Comparison of ENCODE assay signal across 21 cellular contexts in genomic region chr2:391658-392170, GRCh38.
"Had no signal": no experiment of that assay in that cellular context is flagged by ENCODE, and none has a peak within 500 bp of the region (broad histone marks: within the 10 kb centered on the region; RNA-seq: fewer than 3 reads in every experiment).

No MANE protein-coding gene starts in this region.

- H3K27ac ChIP-seq: body of pancreas, cardiac muscle cell, left lung, sigmoid colon, upper lobe of left lung had no signal

- H3K36me3 Mint-ChIP-seq: activated naive CD4-positive, alpha-beta T cell treated with anti-CD3 and anti-CD28 coated beads, Interleukin-2, amount 50 U/mL, for 24 hours; naive thymus-derived CD4-positive, alpha-beta T cell; stimulated activated memory B cell treated with anti-CD40 and anti-IgM and Interleukin-4, amounts not matched to agents 10 μg/mL and 1 μg/mL and 100 μg/mL, for 72 hours had no signal

- H3K4me3 ChIP-seq: body of pancreas, cardiac muscle cell, left lung, lung, sigmoid colon, smooth muscle cell, upper lobe of left lung had no signal

- ATAC-seq: activated T-cell treated with anti-CD3 and anti-CD28 coated beads, Interleukin-2, amount 50 U/mL, for 72 hours; body of pancreas; left lung; naive thymus-derived CD4-positive, alpha-beta T cell; stimulated activated memory B cell treated with anti-CD40 and anti-IgM and Interleukin-4, amounts not matched to agents 10 μg/mL and 1 μg/mL and 100 μg/mL, for 72 hours had no signal

- H3K9me3 ChIP-seq: body of pancreas, left lung, sigmoid colon, upper lobe of left lung had no signal

- DNase-seq: activated B cell treated with CpG ODN at 0.5 μM for 24 hours; activated CD4-positive, alpha-beta T cell treated with anti-CD3 and anti-CD28 coated beads, Interleukin-2, amount 10 ng/mL, durations not matched to agents 7 days and 5 days; activated CD8-positive, alpha-beta memory T cell treated with anti-CD3 and anti-CD28 coated beads, Interleukin-2, amount 50 U/mL, for 48 hours; activated effector memory CD4-positive, alpha-beta T cell treated with anti-CD3 and anti-CD28 coated beads, Interleukin-2, amount 50 U/mL, for 16 hours; activated T-cell treated with anti-CD3 and anti-CD28 coated beads, Interleukin-2, amount 50 U/mL, for 72 hours; anterior cingulate cortex; body of pancreas; effector CD4-positive, alpha-beta T cell; foreskin melanocyte; left lung; naive thymus-derived CD4-positive, alpha-beta T cell; sigmoid colon; T1000; upper lobe of left lung had no signal

- H3K9me3 Mint-ChIP-seq: activated B cell treated with CpG ODN at 0.5 μM for 24 hours; activated naive CD4-positive, alpha-beta T cell treated with anti-CD3 and anti-CD28 coated beads, Interleukin-2, amount 50 U/mL, for 24 hours; neural crest cell had no signal

- H3K27me3 Mint-ChIP-seq: activated B cell treated with CpG ODN at 0.5 μM for 24 hours; activated CD4-positive, alpha-beta T cell treated with anti-CD3 and anti-CD28 coated beads, Interleukin-2, amount 10 ng/mL, durations not matched to agents 7 days and 5 days; activated naive CD4-positive, alpha-beta T cell treated with anti-CD3 and anti-CD28 coated beads, Interleukin-2, amount 50 U/mL, for 24 hours had no signal

- H3K4me1 ChIP-seq: body of pancreas, left lung, sigmoid colon, upper lobe of left lung had no signal

- H3K4me3 Mint-ChIP-seq: activated B cell treated with CpG ODN at 0.5 μM for 24 hours; activated CD4-positive, alpha-beta T cell treated with anti-CD3 and anti-CD28 coated beads, Interleukin-2, amount 10 ng/mL, durations not matched to agents 7 days and 5 days; activated naive CD4-positive, alpha-beta T cell treated with anti-CD3 and anti-CD28 coated beads, Interleukin-2, amount 50 U/mL, for 24 hours; activated T-cell treated with anti-CD3 and anti-CD28 coated beads, Interleukin-2, amount 50 U/mL, for 72 hours; naive thymus-derived CD4-positive, alpha-beta T cell; neural crest cell; stimulated activated memory B cell treated with anti-CD40 and anti-IgM and Interleukin-4, amounts not matched to agents 10 μg/mL and 1 μg/mL and 100 μg/mL, for 72 hours; T-helper 1 cell treated with Interleukin-12 subunit alpha and Interleukin-12 subunit beta and Interleukin-4 antibody, amounts not matched to agents 30 μg/mL and 1 μg/mL, for 36 hours had no signal

- H3K27ac Mint-ChIP-seq: activated B cell treated with CpG ODN at 0.5 μM for 24 hours; activated CD4-positive, alpha-beta T cell treated with anti-CD3 and anti-CD28 coated beads, Interleukin-2, amount 10 ng/mL, durations not matched to agents 7 days and 5 days; activated naive CD4-positive, alpha-beta T cell treated with anti-CD3 and anti-CD28 coated beads, Interleukin-2, amount 50 U/mL, for 24 hours; activated T-cell treated with anti-CD3 and anti-CD28 coated beads, Interleukin-2, amount 50 U/mL, for 72 hours; stimulated activated memory B cell treated with anti-CD40 and anti-IgM and Interleukin-4, amounts not matched to agents 10 μg/mL and 1 μg/mL and 100 μg/mL, for 72 hours; T-helper 1 cell treated with Interleukin-12 subunit alpha and Interleukin-12 subunit beta and Interleukin-4 antibody, amounts not matched to agents 30 μg/mL and 1 μg/mL, for 36 hours had no signal

- H3K36me3 ChIP-seq: cardiac muscle cell, left lung, sigmoid colon, upper lobe of left lung had no signal

- H3K4me2 ChIP-seq: smooth muscle cell had no signal

- H3K27me3 ChIP-seq: body of pancreas, cardiac muscle cell, upper lobe of left lung had no signal
